ENCODE assay signal across 1 cellular context in the genomic region with DNA sequence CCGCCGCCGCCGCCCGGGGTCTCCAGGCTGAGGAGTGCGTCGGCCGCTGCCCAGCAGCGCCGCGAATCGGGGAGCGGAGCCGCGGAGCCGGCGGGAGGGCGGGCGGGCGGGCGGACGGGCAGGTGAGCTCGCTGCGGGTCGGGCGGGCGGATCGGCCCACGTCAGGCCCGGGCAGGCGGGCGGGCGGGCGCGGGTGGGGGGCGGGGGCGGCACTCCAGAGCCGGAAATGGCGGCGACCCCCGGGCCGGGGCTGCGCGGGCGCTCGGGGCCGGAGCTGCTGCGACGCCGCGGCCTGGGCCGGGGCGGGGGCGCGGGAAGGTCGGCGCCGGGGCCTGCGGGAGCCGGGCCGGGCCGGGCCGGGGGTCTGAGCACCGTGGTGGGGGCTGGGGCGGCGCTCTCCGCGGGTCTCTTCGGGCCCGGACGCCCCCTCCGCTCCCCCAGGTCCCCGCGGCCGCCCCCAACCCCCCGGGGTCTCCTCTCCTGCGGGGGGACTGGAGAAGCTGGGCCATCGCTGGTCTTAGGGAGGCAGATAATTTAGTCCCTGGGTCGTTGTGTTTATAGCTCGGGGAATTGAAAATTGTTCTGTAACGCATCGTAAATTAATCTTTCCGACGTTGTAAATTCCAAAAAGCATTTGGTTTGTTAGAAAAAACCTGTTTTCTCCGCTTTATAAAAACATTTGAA.
A peak's percentile ranks its signal among the peaks of the same experiment; 100 is the strongest.
TF ChIP-seq lines count a peak whose summit lies in the region.

No MANE protein-coding gene starts in this region.

TF ChIP-seq in H1, 55 proteins besides CTCF, POLR2A, EP300 and RAD21:
- TF ChIP-seq POLR2AphosphoS5 (IDR thresholded peaks at IDR 0.05; ENCODE audit: low read depth, low read length), result no peak
- TF ChIP-seq PHF8 (conservative IDR thresholded peaks at IDR 0.05; ENCODE audit: low read depth, low read length), result 0 out of 2 replicates have a peak, but pooled peaks have one; percentile 13
